ENCODE assay signal across 8 cellular contexts in the genomic region with DNA sequence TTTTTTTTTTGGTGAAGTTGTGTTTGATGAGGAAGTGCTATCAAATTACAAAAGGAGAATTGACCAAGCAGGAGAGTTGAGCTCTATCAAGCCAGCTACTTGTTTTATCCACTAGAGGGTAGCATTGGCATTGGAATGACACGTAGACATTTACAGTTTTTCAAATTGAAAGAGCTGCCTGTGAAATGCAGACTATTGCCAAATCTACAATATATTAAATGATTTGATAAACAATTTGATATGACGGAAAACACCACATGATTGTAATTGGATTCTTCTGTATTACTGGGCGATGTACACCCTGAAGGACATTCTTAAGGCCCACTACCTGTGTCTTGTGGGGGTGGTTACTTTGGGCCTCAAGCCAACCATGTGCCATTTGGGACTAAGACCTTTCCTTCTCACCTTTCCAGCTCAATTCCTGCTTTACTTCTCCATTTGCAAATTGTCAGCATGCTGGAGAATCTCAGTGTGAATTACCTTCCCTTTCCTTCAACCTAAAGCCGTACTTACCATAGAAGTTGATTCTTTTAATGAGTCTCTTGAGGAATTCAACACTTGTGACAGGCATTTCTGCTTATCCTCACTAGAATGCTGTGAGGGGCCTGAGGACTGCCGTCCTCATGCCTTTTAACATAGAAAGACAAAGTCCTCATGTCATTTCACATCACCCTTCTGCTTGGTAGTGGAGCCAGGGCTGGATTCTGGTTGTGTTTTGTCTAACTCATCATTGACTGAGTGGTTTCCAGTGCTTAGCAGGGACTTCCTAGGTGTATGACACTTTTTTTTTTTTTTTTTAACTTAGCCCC.
A peak's percentile ranks its signal among the peaks of the same experiment; 100 is the strongest.
DNase-seq lines count a peak whose midpoint lies in the region; ATAC-seq, FAIRE-seq and TF ChIP-seq lines count a peak whose summit lies in the region.

No MANE protein-coding gene starts in this region.

- TF ChIP-seq POLR2A in GM12878 (IDR thresholded peaks at IDR 0.05; ENCODE audit: low read depth, low read length), result no peak

- H3K27ac ChIP-seq in GM12878 (ENCODE audit: control insufficient read depth, insufficient read depth), result no peak overlapping the region

- SMC1A ChIA-PET in GM12878 (lab: Charles Lee; ENCODE audit: uncharacterized antibody, unreplicated experiment), result interaction anchor here (0.6 to 2.4 kb wide), 8 partner anchors 22 to 1868 kb away, joined by 3 to 28 read pairs (median 3); no protein-coding TSS in a partner anchor

- FAIRE-seq in GM12878 (lab: Jason Lieb, UNC), result peak; percentile 91

- 30% methylated on average over 5 of the region's 5 CpGs for whole genome bisulfite sequencing in GM12878 (ENCODE audit: insufficient coverage, insufficient replicate concordance, low lambda C conversion rate, missing lambda C conversion rate)

- intact Hi-C loops in GM12878 (cut with micrococcal nuclease; ENCODE audit: unreplicated experiment), result loop anchor here (1.0 to 10.0 kb wide), 4 partner anchors 640 to 1871 kb away; no protein-coding TSS in a partner anchor

- H3K27me3 ChIP-seq in GM12878 (replicated peaks in 1 of 2; ENCODE audit: control insufficient read depth in 2 of 2, insufficient read depth in 2 of 2, low read length in 1 of 2), result no peaks in the 10 kb centered on the region

- H3K79me2 ChIP-seq in GM12878 (ENCODE audit: control insufficient read depth, insufficient read depth, low read length), result no peaks in the 10 kb centered on the region

- ATAC-seq in GM19395 (IDR thresholded peaks at IDR 0.05; ENCODE audit: unreplicated experiment) (peak; percentile 89), HG03565 (IDR thresholded peaks at IDR 0.05; ENCODE audit: unreplicated experiment) (peak; percentile 82), GM12878 (peak; percentile 75), GM19397 (IDR thresholded peaks at IDR 0.05; ENCODE audit: unreplicated experiment) (no peak)

- DNase-seq in DMS153 (lab: John Stamatoyannopoulos, UW), result peak; percentile 68
- DNase-seq in NCI-H526 (lab: John Stamatoyannopoulos, UW), result peak; percentile 9 to 73
- peak; percentile 7 for DNase-seq in GM12878 (ENCODE audit: low read depth, low spot score)
- DNase-seq in iris pigment epithelial cell (ENCODE audit: low read depth), result peak; percentile 76
- peak; percentile 66 for DNase-seq in stromal cell of bone marrow (ENCODE audit: low read depth)

- no peaks in the 10 kb centered on the region for H3K36me3 ChIP-seq in GM12878 (ENCODE audit: control insufficient read depth in 2 of 2, insufficient read depth in 2 of 2, low read length in 1 of 2)

- TF ChIP-seq RAD21 in GM12878 (IDR thresholded peaks at IDR 0.05; ENCODE audit: insufficient read depth, low read depth, low read length), result peak; percentile 89

- H4K20me1 ChIP-seq in GM12878 (ENCODE audit: control insufficient read depth, insufficient read depth), result no peaks in the 10 kb centered on the region

- H3K4me2 ChIP-seq in GM12878 (ENCODE audit: control insufficient read depth, insufficient read depth), result no peak overlapping the region

- no peak overlapping the region for H3K4me3 ChIP-seq in GM12878

- no TSS peak for BruUV-seq in GM12878 (replicated peaks; lab: Mats Ljungman, UMichigan)

- no peak overlapping the region for H3K9ac ChIP-seq in GM12878 (ENCODE audit: control insufficient read depth, insufficient read depth, low read length)

- in situ Hi-C loops in GM12878 (cut with MboI), result loop anchor here (5.0 to 10.0 kb wide), 2 partner anchors 638 to 1871 kb away; no protein-coding TSS in a partner anchor

- H2AFZ ChIP-seq in GM12878 (ENCODE audit: control insufficient read depth, low read depth, low read length), result no peak overlapping the region; the same call in 1 of the 2 replicates

- CTCF ChIA-PET in GM12878 (lab: Yijun Ruan, JAX), result interaction anchor here (0.6 to 2.6 kb wide), 26 partner anchors 9 to 1785 kb away, joined by 3 to 72 read pairs (median 4); no protein-coding TSS in a partner anchor

- RAD21 ChIA-PET in GM12878 (lab: Charles Lee; ENCODE audit: unreplicated experiment), result interaction anchor here (0.6 to 1.5 kb wide), 11 partner anchors 9 to 1486 kb away, joined by 3 to 41 read pairs (median 3); no protein-coding TSS in a partner anchor

- POLR2A ChIA-PET in GM12878 (lab: Charles Lee), result no interaction called here

- no peak for TF ChIP-seq EP300 in GM12878 (IDR thresholded peaks at IDR 0.05; ENCODE audit: borderline replicate concordance in 1 of 2, control insufficient read depth in 1 of 2, low read depth in 2 of 2, low read length in 2 of 2)

- H3K9me3 ChIP-seq in GM12878 (replicated peaks; ENCODE audit: control insufficient read depth, insufficient read depth, low read length), result no peaks in the 10 kb centered on the region

- TF ChIP-seq CTCF in GM12878 (IDR thresholded peaks at IDR 0.05 in 2 of 3, conservative IDR thresholded peaks at IDR 0.05 in 1 of 3; ENCODE audit: control insufficient read depth in 2 of 3, extremely low read depth in 1 of 3, insufficient read depth in 1 of 3, low read depth in 3 of 3, low read length in 3 of 3), result peak; percentile 59 to 75 (median 67); a peak in 5 of 6 replicates

- no peaks in the 10 kb centered on the region for H3K4me1 ChIP-seq in GM12878 (ENCODE audit: control insufficient read depth, insufficient read depth, low read length)

TF ChIP-seq in GM12878, 131 proteins besides CTCF, POLR2A, EP300 and RAD21:
- TF ChIP-seq SPI1 (IDR thresholded peaks at IDR 0.05; ENCODE audit: borderline replicate concordance, insufficient read depth, low read depth, low read length), result peak; percentile 13; the same call in 1 of the 2 replicates
- TF ChIP-seq SMC3 (IDR thresholded peaks at IDR 0.05; ENCODE audit: borderline replicate concordance, low read length), result peak; percentile 75
- TF ChIP-seq, protein P1, sequence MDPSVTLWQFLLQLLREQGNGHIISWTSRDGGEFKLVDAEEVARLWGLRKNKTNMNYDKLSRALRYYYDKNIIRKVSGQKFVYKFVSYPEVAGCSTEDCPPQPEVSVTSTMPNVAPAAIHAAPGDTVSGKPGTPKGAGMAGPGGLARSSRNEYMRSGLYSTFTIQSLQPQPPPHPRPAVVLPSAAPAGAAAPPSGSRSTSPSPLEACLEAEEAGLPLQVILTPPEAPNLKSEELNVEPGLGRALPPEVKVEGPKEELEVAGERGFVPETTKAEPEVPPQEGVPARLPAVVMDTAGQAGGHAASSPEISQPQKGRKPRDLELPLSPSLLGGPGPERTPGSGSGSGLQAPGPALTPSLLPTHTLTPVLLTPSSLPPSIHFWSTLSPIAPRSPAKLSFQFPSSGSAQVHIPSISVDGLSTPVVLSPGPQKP (IDR thresholded peaks at IDR 0.05; ENCODE audit: low read depth, low read length), result no peak
- no peak for TF ChIP-seq SUZ12 (IDR thresholded peaks at IDR 0.05; ENCODE audit: unreplicated experiment)
- no peak for TF ChIP-seq BRCA1 (IDR thresholded peaks at IDR 0.05; ENCODE audit: low read depth, low read length)
- no peak for TF ChIP-seq TCF12 (IDR thresholded peaks at IDR 0.05; ENCODE audit: low read depth, low read length)

Comparison
In these comparisons a context has a peak if more than half of its experiments do, and no peak if none do; other contexts are left out.
1. DNase-seq: peak in every context shown above with its lines; median percentile 76 in iris pigment epithelial cell; 68 in DMS153; 66 in stromal cell of bone marrow; 41 in NCI-H526; 7 in GM12878.